ENCODE assay signal across 8 cellular contexts in genomic region chr9:137201205-137201868, GRCh38. TPM values are rescaled to one million over a fixed set of nuclear protein-coding genes. Genes with fewer than 3 reads are reported as not detected.
DNase-seq lines count a peak whose midpoint lies in the region; ATAC-seq and TF ChIP-seq lines count a peak whose summit lies in the region.

No MANE protein-coding gene starts in this region.

- peak overlapping the region; percentile 95 for H3K4me2 ChIP-seq in skeletal muscle satellite cell (ENCODE audit: low read length)

- DNase-seq in SK-N-MC (ENCODE audit: low read depth, low spot score), result no peak
- DNase-seq in fibroblast of the aortic adventitia (ENCODE audit: low read depth), result no peak
- no peak for DNase-seq in NCI-H2196 treated with DMSO at 0.1 percent for 48 hours (lab: John Stamatoyannopoulos, UW; ENCODE audit: unreplicated experiment)
- no peak for DNase-seq in DMS79 treated with DMSO at 0.1 percent for 48 hours (lab: John Stamatoyannopoulos, UW)

- H3K4me1 ChIP-seq in skeletal muscle satellite cell (ENCODE audit: control insufficient read depth, insufficient read depth, low read length), result peaks cover 45% of the 10 kb centered on the region

- H3K36me3 ChIP-seq in SK-N-MC (ENCODE audit: insufficient read depth, low read length), result no peaks in the 10 kb centered on the region
- no peaks in the 10 kb centered on the region for H3K36me3 ChIP-seq in skeletal muscle satellite cell (ENCODE audit: insufficient read depth, low read length)

- H3K9ac ChIP-seq in SK-N-MC (ENCODE audit: insufficient read length) (peak overlapping the region; percentile 74), skeletal muscle satellite cell (ENCODE audit: low read depth, low read length) (peak overlapping the region; percentile 78)

- H3K4me3 ChIP-seq in SK-N-MC (peak overlapping the region; percentile 88), fibroblast of the aortic adventitia (ENCODE audit: low read depth, low read length) (peak overlapping the region; percentile 78), skeletal muscle satellite cell (ENCODE audit: low read length) (peak overlapping the region; percentile 93)

- H3K27ac ChIP-seq in SK-N-MC, result no peak overlapping the region

- no peak for TF ChIP-seq CTCF in fibroblast of the aortic adventitia (IDR thresholded peaks at IDR 0.05; ENCODE audit: insufficient read depth, low read length)

- H3K27me3 ChIP-seq in skeletal muscle satellite cell (ENCODE audit: control insufficient read depth, insufficient read depth, low read length), result no peaks in the 10 kb centered on the region

- peak; percentile 7 for ATAC-seq in GM18870 (IDR thresholded peaks at IDR 0.05; ENCODE audit: unreplicated experiment)
- ATAC-seq in HG02623 (IDR thresholded peaks at IDR 0.05; ENCODE audit: unreplicated experiment), result no peak
- ATAC-seq in GM19467 (IDR thresholded peaks at IDR 0.05; ENCODE audit: unreplicated experiment), result no peak

- H3K9me3 ChIP-seq in SK-N-MC (ENCODE audit: low read depth, low read length) (no peaks in the 10 kb centered on the region), skeletal muscle satellite cell (replicated peaks; ENCODE audit: low read length) (no peaks in the 10 kb centered on the region)

RNA-seq across cellular contexts. Expression of gene TPRN, which starts 0.8 kb away (rescaled TPM):
- 8.0 and 10.5 TPM in 2 replicates for total RNA-seq in fibroblast of the aortic adventitia (ENCODE audit: low replicate concordance)
- 7.9 and 8.6 TPM in 2 replicates for total RNA-seq in skeletal muscle satellite cell (2012; rRNA removed)

RNA-seq across cellular contexts. Expression of gene TMEM203, which starts 4.1 kb away (rescaled TPM):
- total RNA-seq in fibroblast of the aortic adventitia (ENCODE audit: low replicate concordance), result 32.3 and 34.7 TPM in 2 replicates
- total RNA-seq in skeletal muscle satellite cell (2012; rRNA removed), result 29.9 and 31.5 TPM in 2 replicates

RNA-seq across cellular contexts. Expression of gene NDOR1, which starts 4.2 kb away (rescaled TPM):
- 8.5 and 8.6 TPM in 2 replicates for total RNA-seq in fibroblast of the aortic adventitia (ENCODE audit: low replicate concordance)
- 6.8 and 7.4 TPM in 2 replicates for total RNA-seq in skeletal muscle satellite cell (2012; rRNA removed)

RNA-seq across cellular contexts. Expression of gene SSNA1, which starts 12.9 kb away (rescaled TPM):
- total RNA-seq in fibroblast of the aortic adventitia (ENCODE audit: low replicate concordance), result 43.5 and 51.5 TPM in 2 replicates
- total RNA-seq in skeletal muscle satellite cell (2012; rRNA removed), result 64.6 and 103 TPM in 2 replicates

RNA-seq across cellular contexts. Expression of gene ANAPC2, which starts 13.0 kb away (rescaled TPM):
- 25.7 and 28.0 TPM in 2 replicates for total RNA-seq in fibroblast of the aortic adventitia (ENCODE audit: low replicate concordance)
- 17.5 and 21.5 TPM in 2 replicates for total RNA-seq in skeletal muscle satellite cell (2012; rRNA removed)
